Comparison of ENCODE assay signal across 1 cellular context in the genomic region with DNA sequence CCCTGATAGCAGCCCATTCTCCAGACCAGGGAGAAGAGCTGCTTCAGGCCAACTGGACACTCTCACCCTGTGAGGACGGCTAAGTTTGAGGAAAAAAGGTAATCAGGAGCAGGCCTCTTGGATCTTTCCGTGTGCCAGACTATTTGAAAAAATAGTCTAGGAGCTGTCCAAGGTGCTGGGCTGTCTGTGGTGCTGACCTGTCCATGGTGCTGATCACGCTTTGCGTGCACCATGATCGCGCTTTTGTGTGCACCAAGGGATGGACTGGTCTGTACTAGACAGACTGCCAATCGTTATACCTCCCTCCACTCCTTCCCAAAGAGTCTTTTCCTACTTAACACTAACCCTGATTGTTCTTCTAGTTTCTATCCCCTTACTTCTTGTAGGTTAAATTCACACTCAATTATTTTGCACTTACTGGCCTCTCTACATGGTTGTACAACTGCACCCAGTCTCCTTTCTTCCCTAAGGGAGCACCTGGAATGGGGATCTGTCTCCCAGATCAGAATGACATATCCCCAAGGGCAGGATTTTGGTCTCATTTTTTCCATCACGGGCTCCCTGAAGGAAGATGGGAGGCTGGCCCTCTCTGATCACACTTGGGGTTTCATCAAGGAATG.
TF ChIP-seq lines count a peak whose summit lies in the region.

No MANE protein-coding gene starts in this region.

TF ChIP-seq in K562, 482 proteins besides CTCF, POLR2A, EP300 and RAD21 (continued from another document and continues in another):
- TF ChIP-seq IRF1 (CRISPR knock-in tag; IDR thresholded peaks at IDR 0.05; ENCODE audit: borderline replicate concordance), result peak; percentile 96; the same call in 1 of the 2 replicates
- peak in 1 of 2 experiments; percentile 98; a peak in 2 of 4 replicates for TF ChIP-seq RCOR1 (IDR thresholded peaks at IDR 0.05; ENCODE audit: borderline replicate concordance in 1 of 2, low read depth in 2 of 2, low read length in 2 of 2)
- TF ChIP-seq NFIC (IDR thresholded peaks at IDR 0.05), result no peak
- TF ChIP-seq KLF10 (CRISPR knock-in tag; IDR thresholded peaks at IDR 0.05), result no peak
- 0 out of 4 replicates have a peak, but pooled peaks of 1 of the 2 experiments have one; percentile 19 for TF ChIP-seq KDM1A (IDR thresholded peaks at IDR 0.05)
- TF ChIP-seq PRMT5 (CRISPR knock-in tag; IDR thresholded peaks at IDR 0.05), result peak; percentile 100
- no peak for TF ChIP-seq U2AF1 (optimal IDR thresholded peaks at IDR 0.05; ENCODE audit: low read depth, low read length)
- TF ChIP-seq ZNF444 (CRISPR knock-in tag; IDR thresholded peaks at IDR 0.05), result no peak
- no peak for TF ChIP-seq ETS1 (conservative IDR thresholded peaks at IDR 0.05; ENCODE audit: control insufficient read depth, low read depth, low read length)
- no peak for TF ChIP-seq ZNF316 (IDR thresholded peaks at IDR 0.05)
- no peak for TF ChIP-seq PCBP2 (IDR thresholded peaks at IDR 0.05; ENCODE audit: low read depth, low read length, poor library complexity, severe bottlenecking)
- peak; percentile 86 for TF ChIP-seq SMAD3 (CRISPR knock-in tag; conservative IDR thresholded peaks at IDR 0.05)
- no peak for TF ChIP-seq RUNX1 (IDR thresholded peaks at IDR 0.05; ENCODE audit: low read depth)
- TF ChIP-seq HDAC8 (tag; IDR thresholded peaks at IDR 0.05), result peak; percentile 84; the same call in 1 of the 2 replicates
- TF ChIP-seq, protein P1, sequence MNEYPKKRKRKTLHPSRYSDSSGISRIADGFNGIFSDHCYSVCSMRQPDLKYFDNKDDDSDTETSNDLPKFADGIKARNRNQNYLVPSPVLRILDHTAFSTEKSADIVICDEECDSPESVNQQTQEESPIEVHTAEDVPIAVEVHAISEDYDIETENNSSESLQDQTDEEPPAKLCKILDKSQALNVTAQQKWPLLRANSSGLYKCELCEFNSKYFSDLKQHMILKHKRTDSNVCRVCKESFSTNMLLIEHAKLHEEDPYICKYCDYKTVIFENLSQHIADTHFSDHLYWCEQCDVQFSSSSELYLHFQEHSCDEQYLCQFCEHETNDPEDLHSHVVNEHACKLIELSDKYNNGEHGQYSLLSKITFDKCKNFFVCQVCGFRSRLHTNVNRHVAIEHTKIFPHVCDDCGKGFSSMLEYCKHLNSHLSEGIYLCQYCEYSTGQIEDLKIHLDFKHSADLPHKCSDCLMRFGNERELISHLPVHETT (CRISPR knock-in tag; conservative IDR thresholded peaks at IDR 0.05 in 1 of 2, IDR thresholded peaks at IDR 0.05 in 1 of 2), result peak; percentile 91 to 99
- no peak for TF ChIP-seq ZNF518B (CRISPR knock-in tag; IDR thresholded peaks at IDR 0.05)
- 0 out of 2 replicates have a peak, but pooled peaks have one; percentile 28 for TF ChIP-seq ZNF740 (CRISPR knock-in tag; IDR thresholded peaks at IDR 0.05)
- 0 out of 4 replicates have a peak, but pooled peaks of 1 of the 2 experiments have one; percentile 23 for TF ChIP-seq ZNF740 (tag; IDR thresholded peaks at IDR 0.05)
- no peak for TF ChIP-seq MAFF (IDR thresholded peaks at IDR 0.05; ENCODE audit: low read length)
- no peak for TF ChIP-seq POLR2AphosphoS2 (IDR thresholded peaks at IDR 0.05; ENCODE audit: low read length)
- TF ChIP-seq CBFB (CRISPR knock-in tag; IDR thresholded peaks at IDR 0.05), result peak; percentile 63; the same call in 1 of the 2 replicates
- TF ChIP-seq TAF15 (IDR thresholded peaks at IDR 0.05; ENCODE audit: low read depth, low read length), result no peak
- TF ChIP-seq ZFP36 (IDR thresholded peaks at IDR 0.05; ENCODE audit: low read depth, low read length, partially characterized antibody), result no peak
- peak; percentile 99 for TF ChIP-seq ZNF644 (tag; IDR thresholded peaks at IDR 0.05; ENCODE audit: low read depth)
- TF ChIP-seq RAD51 (IDR thresholded peaks at IDR 0.05; ENCODE audit: borderline replicate concordance, low read depth), result no peak
- TF ChIP-seq, protein P2, sequence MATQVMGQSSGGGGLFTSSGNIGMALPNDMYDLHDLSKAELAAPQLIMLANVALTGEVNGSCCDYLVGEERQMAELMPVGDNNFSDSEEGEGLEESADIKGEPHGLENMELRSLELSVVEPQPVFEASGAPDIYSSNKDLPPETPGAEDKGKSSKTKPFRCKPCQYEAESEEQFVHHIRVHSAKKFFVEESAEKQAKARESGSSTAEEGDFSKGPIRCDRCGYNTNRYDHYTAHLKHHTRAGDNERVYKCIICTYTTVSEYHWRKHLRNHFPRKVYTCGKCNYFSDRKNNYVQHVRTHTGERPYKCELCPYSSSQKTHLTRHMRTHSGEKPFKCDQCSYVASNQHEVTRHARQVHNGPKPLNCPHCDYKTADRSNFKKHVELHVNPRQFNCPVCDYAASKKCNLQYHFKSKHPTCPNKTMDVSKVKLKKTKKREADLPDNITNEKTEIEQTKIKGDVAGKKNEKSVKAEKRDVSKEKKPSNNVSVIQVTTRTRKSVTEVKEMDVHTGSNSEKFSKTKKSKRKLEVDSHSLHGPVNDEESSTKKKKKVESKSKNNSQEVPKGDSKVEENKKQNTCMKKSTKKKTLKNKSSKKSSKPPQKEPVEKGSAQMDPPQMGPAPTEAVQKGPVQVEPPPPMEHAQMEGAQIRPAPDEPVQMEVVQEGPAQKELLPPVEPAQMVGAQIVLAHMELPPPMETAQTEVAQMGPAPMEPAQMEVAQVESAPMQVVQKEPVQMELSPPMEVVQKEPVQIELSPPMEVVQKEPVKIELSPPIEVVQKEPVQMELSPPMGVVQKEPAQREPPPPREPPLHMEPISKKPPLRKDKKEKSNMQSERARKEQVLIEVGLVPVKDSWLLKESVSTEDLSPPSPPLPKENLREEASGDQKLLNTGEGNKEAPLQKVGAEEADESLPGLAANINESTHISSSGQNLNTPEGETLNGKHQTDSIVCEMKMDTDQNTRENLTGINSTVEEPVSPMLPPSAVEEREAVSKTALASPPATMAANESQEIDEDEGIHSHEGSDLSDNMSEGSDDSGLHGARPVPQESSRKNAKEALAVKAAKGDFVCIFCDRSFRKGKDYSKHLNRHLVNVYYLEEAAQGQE (CRISPR knock-in tag; IDR thresholded peaks at IDR 0.05; ENCODE audit: low read depth), result peak; percentile 100
- TF ChIP-seq TRIM28 (IDR thresholded peaks at IDR 0.05), result no peak
- TF ChIP-seq ZNF77 (CRISPR knock-in tag; IDR thresholded peaks at IDR 0.05), result no peak
- TF ChIP-seq KLF13 (tag; IDR thresholded peaks at IDR 0.05; ENCODE audit: borderline replicate concordance, low read depth), result 0 out of 2 replicates have a peak, but pooled peaks have one; percentile 71
- TF ChIP-seq, protein P3, sequence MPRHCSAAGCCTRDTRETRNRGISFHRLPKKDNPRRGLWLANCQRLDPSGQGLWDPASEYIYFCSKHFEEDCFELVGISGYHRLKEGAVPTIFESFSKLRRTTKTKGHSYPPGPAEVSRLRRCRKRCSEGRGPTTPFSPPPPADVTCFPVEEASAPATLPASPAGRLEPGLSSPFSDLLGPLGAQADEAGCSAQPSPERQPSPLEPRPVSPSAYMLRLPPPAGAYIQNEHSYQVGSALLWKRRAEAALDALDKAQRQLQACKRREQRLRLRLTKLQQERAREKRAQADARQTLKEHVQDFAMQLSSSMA (CRISPR knock-in tag; IDR thresholded peaks at IDR 0.05), result no peak
- TF ChIP-seq SAP30 (IDR thresholded peaks at IDR 0.05; ENCODE audit: borderline replicate concordance, insufficient read depth, low read depth, low read length, poor library complexity, severe bottlenecking), result peak; percentile 90
- TF ChIP-seq ZNF184 (CRISPR knock-in tag; IDR thresholded peaks at IDR 0.05), result peak; percentile 90
- TF ChIP-seq CTBP1 (IDR thresholded peaks at IDR 0.05; ENCODE audit: borderline replicate concordance), result no peak
- peak; percentile 96 for TF ChIP-seq HDAC2 (IDR thresholded peaks at IDR 0.05)
- peak; percentile 97 for TF ChIP-seq ETV5 (CRISPR knock-in tag; IDR thresholded peaks at IDR 0.05; ENCODE audit: low read depth)
- TF ChIP-seq JUN (IDR thresholded peaks at IDR 0.05; ENCODE audit: borderline replicate concordance, low read depth, low read length), result no peak
- TF ChIP-seq JUN (CRISPR knock-in tag; IDR thresholded peaks at IDR 0.05; ENCODE audit: borderline replicate concordance), result peak; percentile 95
- TF ChIP-seq ZNF146 (CRISPR knock-in tag; IDR thresholded peaks at IDR 0.05; ENCODE audit: unreplicated experiment), result peak; percentile 76
- TF ChIP-seq DIDO1 (tag; IDR thresholded peaks at IDR 0.05; ENCODE audit: low read depth), result no peak
- no peak for TF ChIP-seq FOXO4 (CRISPR knock-in tag; IDR thresholded peaks at IDR 0.05)
- no peak for TF ChIP-seq ZBTB17 (CRISPR knock-in tag; IDR thresholded peaks at IDR 0.05)
- no peak for TF ChIP-seq SNRNP70 (optimal IDR thresholded peaks at IDR 0.05; ENCODE audit: low read depth, low read length)
- TF ChIP-seq MXI1 (IDR thresholded peaks at IDR 0.05; ENCODE audit: low read depth, low read length), result peak; percentile 83
- no peak for TF ChIP-seq SFPQ (IDR thresholded peaks at IDR 0.05; ENCODE audit: low read depth, low read length)
